ENCODE assay signal across 11 cellular contexts in genomic region chr14:92657457-92658142, GRCh38.
DNase-seq lines count a peak whose midpoint lies in the region; ATAC-seq and TF ChIP-seq lines count a peak whose summit lies in the region.
"Had no signal": no experiment of that assay in that cellular context is flagged by ENCODE, and none has a peak within 500 bp of the region (broad histone marks: within the 10 kb centered on the region; RNA-seq: fewer than 3 reads in every experiment).

No MANE protein-coding gene starts in this region.

- peak overlapping the region; percentile 82 for H3K27ac Mint-ChIP-seq in activated T-cell treated with anti-CD3 and anti-CD28 coated beads, Interleukin-2, amount 50 U/mL, for 24 hours

- TF ChIP-seq CTCF in ascending aorta (IDR thresholded peaks at IDR 0.05) (no peak), transverse colon (IDR thresholded peaks at IDR 0.05) (no peak)

- WGBS in transverse colon (ENCODE audit: low coverage in 1 of 2), 2 donors, result 75% methylated on average over 13 of the region's 13 CpGs; no CpG with 5 or more reads in 1 of the 2 donors

- H3K36me3 Mint-ChIP-seq in activated T-cell treated with anti-CD3 and anti-CD28 coated beads, Interleukin-2, amount 50 U/mL, for 24 hours (ENCODE audit: low read depth), result peaks cover 89% of the 10 kb centered on the region

- peaks cover 92% of the 10 kb centered on the region for H3K4me1 Mint-ChIP-seq in activated T-cell treated with anti-CD3 and anti-CD28 coated beads, Interleukin-2, amount 50 U/mL, for 24 hours (ENCODE audit: low read depth)

- in situ Hi-C loops in transverse colon (cut with MboI; ENCODE audit: low pct_ligation_motif_present in 1 of 4, low pct_unique_long_range_greater_than_20kb in 1 of 4, low sequenced_read_pairs in 3 of 4), result no loop called here

- peak overlapping the region; percentile 50 to 52 for H3K27ac ChIP-seq in ascending aorta
- H3K27ac ChIP-seq in mucosa of rectum (ENCODE audit: low read depth in 2 of 2, low read length in 2 of 2), result peak overlapping the region; percentile 32 to 38
- H3K27ac ChIP-seq in transverse colon, result peak overlapping the region; percentile 55 to 92 (median 75)
- H3K27ac ChIP-seq: KMS-11 had no signal

- TF ChIP-seq POLR2A in transverse colon (IDR thresholded peaks at IDR 0.05) (no peak), erythroblast (IDR thresholded peaks at IDR 0.05; ENCODE audit: low read length) (no peak)

- H3K4me3 Mint-ChIP-seq in activated T-cell treated with anti-CD3 and anti-CD28 coated beads, Interleukin-2, amount 50 U/mL, for 24 hours, result peak overlapping the region; percentile 41

- H3K9me3 ChIP-seq in ascending aorta, result no peaks in the 10 kb centered on the region
- no peaks in the 10 kb centered on the region for H3K9me3 ChIP-seq in mucosa of rectum (ENCODE audit: control insufficient read depth in 2 of 2, low read length in 2 of 2)
- H3K9me3 ChIP-seq in transverse colon, result no peaks in the 10 kb centered on the region

- TF ChIP-seq EP300 in transverse colon (IDR thresholded peaks at IDR 0.05; ENCODE audit: low read depth), result no peak

- no peak for DNase-seq in activated T-cell treated with anti-CD3 and anti-CD28 coated beads, Interleukin-2, amount 50 U/mL, for 24 hours
- no peak for DNase-seq in activated T-cell treated with anti-CD3 and anti-CD28 coated beads, Interleukin-2, amount 50 U/mL, for 48 hours
- peak in 1 of 2 donors; percentile 80 for DNase-seq in ascending aorta (ENCODE audit: low spot score in 2 of 2)
- peak; percentile 54 for DNase-seq in transverse colon
- no peak for DNase-seq in erythroblast (lab: John Stamatoyannopoulos, UW)
- no peak for DNase-seq in GOT3 (lab: John Stamatoyannopoulos, UW)
- DNase-seq: NCI-H510A treated with DMSO at 0.1 percent for 48 hours, SW 1271 had no signal

- H3K36me3 ChIP-seq in ascending aorta, result peaks cover 32 to 36% of the 10 kb centered on the region in 2 donors
- peaks cover 15 to 31% of the 10 kb centered on the region in 2 donors for H3K36me3 ChIP-seq in mucosa of rectum (ENCODE audit: control insufficient read depth in 2 of 2, insufficient read depth in 2 of 2, low read length in 2 of 2)
- H3K36me3 ChIP-seq in transverse colon, result peaks cover 0 to 5% (median 0%) of the 10 kb centered on the region in 4 donors

- ATAC-seq in GM21723 (IDR thresholded peaks at IDR 0.05; ENCODE audit: unreplicated experiment), result no peak

- intact Hi-C loops in ascending aorta (cut with DNase I), result no loop called here
- intact Hi-C loops in transverse colon (cut with DNase I; ENCODE audit: low total_unique reads), result no loop called here

- no peaks in the 10 kb centered on the region for H3K4me1 ChIP-seq in ascending aorta
- peaks cover 0 to 6% of the 10 kb centered on the region in 2 donors for H3K4me1 ChIP-seq in mucosa of rectum (ENCODE audit: control insufficient read depth in 2 of 2, insufficient read depth in 2 of 2, low read length in 2 of 2)
- H3K4me1 ChIP-seq in transverse colon, result peaks cover 0 to 32% (median 4%) of the 10 kb centered on the region in 4 donors

- H3K9ac ChIP-seq in mucosa of rectum (ENCODE audit: low read depth in 1 of 2, low read length in 2 of 2), result no peak overlapping the region
- H3K9ac ChIP-seq: KMS-11 had no signal

- no peak overlapping the region for H3K4me3 ChIP-seq in ascending aorta
- H3K4me3 ChIP-seq in mucosa of rectum (ENCODE audit: low read length in 2 of 2), result no peak overlapping the region
- no peak overlapping the region for H3K4me3 ChIP-seq in transverse colon

- no peaks in the 10 kb centered on the region for H3K27me3 Mint-ChIP-seq in activated T-cell treated with anti-CD3 and anti-CD28 coated beads, Interleukin-2, amount 50 U/mL, for 24 hours

- H3K9me3 Mint-ChIP-seq in activated T-cell treated with anti-CD3 and anti-CD28 coated beads, Interleukin-2, amount 50 U/mL, for 24 hours, result no peaks in the 10 kb centered on the region

- H3K27me3 ChIP-seq in ascending aorta (no peaks in the 10 kb centered on the region), mucosa of rectum (ENCODE audit: control insufficient read depth in 2 of 2, insufficient read depth in 2 of 2, low read length in 2 of 2) (no peaks in the 10 kb centered on the region), transverse colon (no peaks in the 10 kb centered on the region)
